ENCODE assay signal across 8 cellular contexts in genomic region chr19:47729468-47729798, GRCh38. TPM values are rescaled to one million over a fixed set of nuclear protein-coding genes. Genes with fewer than 3 reads are reported as not detected.
DNase-seq lines count a peak whose midpoint lies in the region; ATAC-seq and TF ChIP-seq lines count a peak whose summit lies in the region.

No MANE protein-coding gene starts in this region.

- TF ChIP-seq CTCF in SK-N-SH (IDR thresholded peaks at IDR 0.05) = no peak

- H3K4me3 Mint-ChIP-seq in naive B cell = peak overlapping the region in 5 of 8 donors; percentile 12 to 82 (median 55)

- H3K4me3 ChIP-seq in SK-N-SH (ENCODE audit: low read depth in 2 of 2, low read length in 1 of 2) = no peak overlapping the region; a peak in 1 of 4 replicates
- peak overlapping the region in 1 of 2 donors; percentile 29 for H3K4me3 ChIP-seq in esophagus (ENCODE audit: low read depth in 1 of 2, low read length in 2 of 2)

- CTCF ChIA-PET in SK-N-SH (lab: Yijun Ruan, JAX) = interaction anchor here (1.7 to 2.1 kb wide), 2 partner anchors 16 to 30 kb away, joined by 4 to 8 read pairs; partner anchors contain the start of gene EHD2

- H3K27ac Mint-ChIP-seq in naive B cell = peak overlapping the region in 1 of 6 donors; percentile 6

- H3K9me2 ChIP-seq in SK-N-SH = no peaks in the 10 kb centered on the region

- DNase-seq in GF-D8 (lab: John Stamatoyannopoulos, UW) (peak; percentile 28), SK-N-SH (no peak), naive B cell (no peak), NCI-H524 treated with DMSO at 0.1 percent for 48 hours (lab: John Stamatoyannopoulos, UW) (no peak), T-helper 9 cell (no peak)

- peaks cover 7 to 8% of the 10 kb centered on the region in 2 experiments; a peak in 2 of 4 replicates for H3K4me1 ChIP-seq in SK-N-SH (ENCODE audit: control insufficient read depth in 1 of 2, insufficient read depth in 2 of 2, low read depth in 1 of 2, low read length in 1 of 2)
- peaks cover 5 to 15% of the 10 kb centered on the region in 2 donors for H3K4me1 ChIP-seq in esophagus (ENCODE audit: control insufficient read depth in 2 of 2, insufficient read depth in 2 of 2, low read length in 1 of 2)

- H3K4me2 ChIP-seq in SK-N-SH = peak overlapping the region; percentile 59

- peaks cover 27 to 66% (median 47%) of the 10 kb centered on the region in 3 donors for H3K27me3 Mint-ChIP-seq in naive B cell

- no peak for TF ChIP-seq RAD21 in SK-N-SH (IDR thresholded peaks at IDR 0.05; ENCODE audit: low read length)

- POLR2A ChIA-PET in SK-N-SH (lab: Yijun Ruan, JAX) = no interaction called here

- WGBS in SK-N-SH (ENCODE audit: low lambda C conversion rate) = 46% methylated on average over 8 of the region's 9 CpGs
- 8% methylated on average over 8 to 9 of the region's 9 CpGs for WGBS in esophagus, 2 donors

- H3F3A ChIP-seq in SK-N-SH (replicated peaks; ENCODE audit: insufficient read depth) = peaks cover 42% of the 10 kb centered on the region

- H3K9me3 Mint-ChIP-seq in naive B cell = peaks cover 0 to 7% (median 2%) of the 10 kb centered on the region in 7 donors

- peaks cover 73% of the 10 kb centered on the region for H3K79me2 ChIP-seq in SK-N-SH (ENCODE audit: insufficient read depth)

- H4K20me1 ChIP-seq in SK-N-SH (ENCODE audit: insufficient read depth) = peaks cover 13% of the 10 kb centered on the region; the same call in 1 of the 2 replicates

- no peak overlapping the region for H2AFZ ChIP-seq in SK-N-SH (ENCODE audit: low read depth)

- peak overlapping the region; percentile 1; the same call in 1 of the 2 replicates for H3K9ac ChIP-seq in SK-N-SH

- no peaks in the 10 kb centered on the region for H3K9me3 ChIP-seq in SK-N-SH
- no peaks in the 10 kb centered on the region for H3K9me3 ChIP-seq in esophagus (ENCODE audit: control insufficient read depth in 2 of 2, insufficient read depth in 1 of 2, low read depth in 1 of 2, low read length in 1 of 2)

- no peaks in the 10 kb centered on the region for H3K27me3 ChIP-seq in SK-N-SH (ENCODE audit: insufficient read depth)
- H3K27me3 ChIP-seq in esophagus (ENCODE audit: control insufficient read depth in 1 of 2, insufficient read depth in 2 of 2, low read length in 2 of 2) = no peaks in the 10 kb centered on the region

- no peaks in the 10 kb centered on the region for H3K36me3 Mint-ChIP-seq in naive B cell

- TF ChIP-seq EP300 in SK-N-SH (IDR thresholded peaks at IDR 0.05; ENCODE audit: borderline replicate concordance in 1 of 2, low read depth in 1 of 2, low read length in 1 of 2) = peak in 1 of 2 experiments; percentile 25; a peak in 1 of 4 replicates

- peak overlapping the region; percentile 16 to 79; a peak in 3 of 4 replicates for H3K27ac ChIP-seq in SK-N-SH (ENCODE audit: low read depth in 2 of 2, low read length in 1 of 2)
- H3K27ac ChIP-seq in esophagus (ENCODE audit: low read depth in 2 of 2, low read length in 1 of 2) = peak overlapping the region; percentile 92 to 94

- H3K36me3 ChIP-seq in SK-N-SH (replicated peaks in 1 of 2; ENCODE audit: control insufficient read depth in 1 of 2, insufficient read depth in 2 of 2, low read length in 1 of 2) = peaks cover 4 to 54% of the 10 kb centered on the region in 2 experiments
- H3K36me3 ChIP-seq in esophagus (ENCODE audit: control insufficient read depth in 2 of 2, insufficient read depth in 2 of 2, low read length in 1 of 2) = peaks cover 0 to 13% of the 10 kb centered on the region in 2 donors

- ATAC-seq in naive B cell (ENCODE audit: low read depth in 2 of 2) = peak; percentile 25 to 30
- no peak for ATAC-seq in GM18519 (IDR thresholded peaks at IDR 0.05; ENCODE audit: low FRiP score, unreplicated experiment)
- no peak for ATAC-seq in HG02798 (IDR thresholded peaks at IDR 0.05; ENCODE audit: poor library complexity, unreplicated experiment)

- H3K4me1 Mint-ChIP-seq in naive B cell = peaks cover 16 to 24% (median 22%) of the 10 kb centered on the region in 3 donors

TF ChIP-seq in SK-N-SH, 30 proteins besides CTCF, POLR2A, EP300 and RAD21:
- TF ChIP-seq TEAD4 (IDR thresholded peaks at IDR 0.05; ENCODE audit: borderline replicate concordance, insufficient read depth) (peak; percentile 66; the same call in 1 of the 2 replicates), FOSL2 (IDR thresholded peaks at IDR 0.05; ENCODE audit: borderline replicate concordance, low read depth) (peak; percentile 78; the same call in 1 of the 2 replicates), YY1 (IDR thresholded peaks at IDR 0.05; ENCODE audit: low read depth) (no peak), TAF1 (IDR thresholded peaks at IDR 0.05; ENCODE audit: borderline replicate concordance, low read depth, low read length) (no peak), JUND (IDR thresholded peaks at IDR 0.05) (peak; percentile 61), NFIC (IDR thresholded peaks at IDR 0.05; ENCODE audit: borderline replicate concordance) (0 out of 2 replicates have a peak, but pooled peaks have one; percentile 32), TCF12 (IDR thresholded peaks at IDR 0.05) (peak; percentile 48; the same call in 1 of the 2 replicates)
- TF ChIP-seq, protein P1, sequence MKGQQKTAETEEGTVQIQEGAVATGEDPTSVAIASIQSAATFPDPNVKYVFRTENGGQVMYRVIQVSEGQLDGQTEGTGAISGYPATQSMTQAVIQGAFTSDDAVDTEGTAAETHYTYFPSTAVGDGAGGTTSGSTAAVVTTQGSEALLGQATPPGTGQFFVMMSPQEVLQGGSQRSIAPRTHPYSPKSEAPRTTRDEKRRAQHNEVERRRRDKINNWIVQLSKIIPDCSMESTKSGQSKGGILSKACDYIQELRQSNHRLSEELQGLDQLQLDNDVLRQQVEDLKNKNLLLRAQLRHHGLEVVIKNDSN (IDR thresholded peaks at IDR 0.05; ENCODE audit: borderline replicate concordance, low read depth) = no peak

RNA-seq across cellular contexts. Expression of gene NOP53, which starts 15.9 kb away (rescaled TPM):
- polyA plus RNA-seq in SK-N-SH (2012; rRNA removed) (198 and 275 TPM in 2 replicates), esophagus (100 to 1,000 TPM; 245 to 253 TPM), naive B cell (ENCODE audit: low read depth in 6 of 6) (100 to 1,000 TPM; 128 to 360 (median 285) TPM)
- polyA plus RNA-seq in SK-N-SH (2012; cell fraction: cytosol; rRNA removed) = 210 and 240 TPM in 2 replicates
- polyA plus RNA-seq in SK-N-SH (2012; cell fraction: nucleus; rRNA removed) = 139 and 241 TPM in 2 replicates

RNA-seq across cellular contexts. Expression of gene EHD2, which starts 16.2 kb away (rescaled TPM):
- 26.3 and 55.5 TPM in 2 replicates for polyA plus RNA-seq in SK-N-SH (2012; rRNA removed)
- 28.1 and 43.3 TPM in 2 replicates for polyA plus RNA-seq in SK-N-SH (2012; cell fraction: cytosol; rRNA removed)
- polyA plus RNA-seq in SK-N-SH (2012; cell fraction: nucleus; rRNA removed) = 47.4 and 49.0 TPM in 2 replicates
- polyA plus RNA-seq in esophagus = 10 to 100 TPM; 22.4 to 27.4 TPM
- polyA plus RNA-seq in naive B cell (ENCODE audit: low read depth in 6 of 6) = not detected

RNA-seq across cellular contexts. Expression of gene SELENOW, which starts 49.1 kb away (rescaled TPM):
- polyA plus RNA-seq in SK-N-SH (2012; rRNA removed) = 316 and 335 TPM in 2 replicates
- polyA plus RNA-seq in SK-N-SH (2012; cell fraction: cytosol; rRNA removed) = 276 and 313 TPM in 2 replicates
- polyA plus RNA-seq in SK-N-SH (2012; cell fraction: nucleus; rRNA removed) = 108 and 116 TPM in 2 replicates
- polyA plus RNA-seq in esophagus = 100 to 1,000 TPM; 212 to 257 TPM
- polyA plus RNA-seq in naive B cell (ENCODE audit: low read depth in 6 of 6) = 100 to 1,000 TPM in 3 of 6 donors, 10 to 100 TPM in 3; 68.2 to 131 (median 102) TPM

Comparison
In these comparisons a context has a peak if more than half of its experiments do, and no peak if none do; other contexts are left out.
1. ATAC-seq: peak in naive B cell (2 of 2); none in GM18519 (single experiment) and HG02798 (single experiment).
2. RNA of gene EHD2, which starts 16.2 kb away (polyA plus RNA-seq): 26.3 to 55.5 TPM in SK-N-SH and 22.4 to 27.4 TPM in esophagus; not detected in naive B cell; every median in the first group is over 10 times any median in the second.